Comparison of ENCODE assay signal across 1 cellular context in the genomic region with DNA sequence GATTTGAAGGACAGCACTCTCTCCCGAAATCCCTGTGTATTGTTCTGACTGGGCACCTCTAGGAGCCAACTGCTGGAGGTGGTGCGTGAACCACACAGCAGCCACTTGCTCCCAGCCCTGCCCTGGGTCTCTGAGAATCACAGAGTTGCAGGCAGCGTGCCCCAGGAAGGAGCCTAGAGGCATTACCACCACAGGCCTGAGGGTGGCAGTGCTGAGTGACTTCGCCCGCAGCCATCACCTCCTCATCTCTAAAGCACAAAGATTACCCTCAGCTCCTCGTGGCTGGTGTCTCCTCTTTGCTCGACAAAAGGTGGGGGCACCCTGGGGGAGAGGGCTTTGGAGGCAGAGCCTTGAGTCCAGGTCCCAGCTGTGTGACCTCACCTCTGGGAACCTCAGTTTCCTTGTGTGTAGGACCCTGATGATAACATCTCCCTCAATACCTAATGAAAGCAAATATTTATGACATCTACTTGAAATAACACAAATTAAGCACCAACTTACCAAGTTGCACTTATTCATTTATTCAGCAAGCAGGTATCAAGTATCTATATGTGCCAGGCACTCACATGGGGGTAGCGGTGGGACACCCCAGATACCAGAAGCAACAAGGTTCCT.
TF ChIP-seq lines count a peak whose summit lies in the region.

No MANE protein-coding gene starts in this region.

TF ChIP-seq in HepG2, 621 proteins besides CTCF, POLR2A, EP300 and RAD21 (continued from another document and continues in another):
- TF ChIP-seq, protein P1, sequence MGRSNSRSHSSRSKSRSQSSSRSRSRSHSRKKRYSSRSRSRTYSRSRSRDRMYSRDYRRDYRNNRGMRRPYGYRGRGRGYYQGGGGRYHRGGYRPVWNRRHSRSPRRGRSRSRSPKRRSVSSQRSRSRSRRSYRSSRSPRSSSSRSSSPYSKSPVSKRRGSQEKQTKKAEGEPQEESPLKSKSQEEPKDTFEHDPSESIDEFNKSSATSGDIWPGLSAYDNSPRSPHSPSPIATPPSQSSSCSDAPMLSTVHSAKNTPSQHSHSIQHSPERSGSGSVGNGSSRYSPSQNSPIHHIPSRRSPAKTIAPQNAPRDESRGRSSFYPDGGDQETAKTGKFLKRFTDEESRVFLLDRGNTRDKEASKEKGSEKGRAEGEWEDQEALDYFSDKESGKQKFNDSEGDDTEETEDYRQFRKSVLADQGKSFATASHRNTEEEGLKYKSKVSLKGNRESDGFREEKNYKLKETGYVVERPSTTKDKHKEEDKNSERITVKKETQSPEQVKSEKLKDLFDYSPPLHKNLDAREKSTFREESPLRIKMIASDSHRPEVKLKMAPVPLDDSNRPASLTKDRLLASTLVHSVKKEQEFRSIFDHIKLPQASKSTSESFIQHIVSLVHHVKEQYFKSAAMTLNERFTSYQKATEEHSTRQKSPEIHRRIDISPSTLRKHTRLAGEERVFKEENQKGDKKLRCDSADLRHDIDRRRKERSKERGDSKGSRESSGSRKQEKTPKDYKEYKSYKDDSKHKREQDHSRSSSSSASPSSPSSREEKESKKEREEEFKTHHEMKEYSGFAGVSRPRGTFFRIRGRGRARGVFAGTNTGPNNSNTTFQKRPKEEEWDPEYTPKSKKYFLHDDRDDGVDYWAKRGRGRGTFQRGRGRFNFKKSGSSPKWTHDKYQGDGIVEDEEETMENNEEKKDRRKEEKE (IDR thresholded peaks at IDR 0.05), result no peak
- TF ChIP-seq HOXA7 (CRISPR knock-in tag; IDR thresholded peaks at IDR 0.05) (no peak), ZNF644 (CRISPR knock-in tag; IDR thresholded peaks at IDR 0.05; ENCODE audit: low read depth) (no peak), SRSF4 (IDR thresholded peaks at IDR 0.05; ENCODE audit: low read depth, low read length, poor library complexity, severe bottlenecking) (no peak), POLR2AphosphoS2 (IDR thresholded peaks at IDR 0.05; ENCODE audit: low read depth, low read length) (no peak), ZNF441 (CRISPR knock-in tag; IDR thresholded peaks at IDR 0.05; ENCODE audit: borderline replicate concordance) (no peak), ASH2L (IDR thresholded peaks at IDR 0.05; ENCODE audit: insufficient read length, low read depth, low read length) (no peak), MED8 (CRISPR knock-in tag; IDR thresholded peaks at IDR 0.05; ENCODE audit: insufficient replicate concordance) (no peak), ZNF652 (CRISPR knock-in tag; IDR thresholded peaks at IDR 0.05; ENCODE audit: borderline replicate concordance, low read depth) (no peak), NRL (CRISPR knock-in tag; IDR thresholded peaks at IDR 0.05; ENCODE audit: borderline replicate concordance) (peak; percentile 50; the same call in 1 of the 2 replicates), NR3C1 (CRISPR knock-in tag; IDR thresholded peaks at IDR 0.05) (no peak), MIER2 (CRISPR knock-in tag; IDR thresholded peaks at IDR 0.05) (peak; percentile 44; the same call in 1 of the 2 replicates), ZNF790 (CRISPR knock-in tag; IDR thresholded peaks at IDR 0.05; ENCODE audit: borderline replicate concordance) (no peak), ZNF552 (CRISPR knock-in tag; IDR thresholded peaks at IDR 0.05; ENCODE audit: borderline replicate concordance) (no peak), MAFK (conservative IDR thresholded peaks at IDR 0.05 in 1 of 2, IDR thresholded peaks at IDR 0.05 in 1 of 2; ENCODE audit: low read length in 2 of 2) (no peak), STAG1 (CRISPR knock-in tag; IDR thresholded peaks at IDR 0.05) (peak; percentile 65), ZNF720 (CRISPR knock-in tag; IDR thresholded peaks at IDR 0.05) (no peak), XRCC5 (optimal IDR thresholded peaks at IDR 0.05; ENCODE audit: low read length) (peak; percentile 60), SMC3 (IDR thresholded peaks at IDR 0.05; ENCODE audit: low read length) (peak; percentile 52), ZNF768 (CRISPR knock-in tag; IDR thresholded peaks at IDR 0.05) (0 out of 2 replicates have a peak, but pooled peaks have one; percentile 24), WIZ (CRISPR knock-in tag; IDR thresholded peaks at IDR 0.05) (no peak), ZNF230 (CRISPR knock-in tag; IDR thresholded peaks at IDR 0.05) (no peak)
- TF ChIP-seq, protein P2, sequence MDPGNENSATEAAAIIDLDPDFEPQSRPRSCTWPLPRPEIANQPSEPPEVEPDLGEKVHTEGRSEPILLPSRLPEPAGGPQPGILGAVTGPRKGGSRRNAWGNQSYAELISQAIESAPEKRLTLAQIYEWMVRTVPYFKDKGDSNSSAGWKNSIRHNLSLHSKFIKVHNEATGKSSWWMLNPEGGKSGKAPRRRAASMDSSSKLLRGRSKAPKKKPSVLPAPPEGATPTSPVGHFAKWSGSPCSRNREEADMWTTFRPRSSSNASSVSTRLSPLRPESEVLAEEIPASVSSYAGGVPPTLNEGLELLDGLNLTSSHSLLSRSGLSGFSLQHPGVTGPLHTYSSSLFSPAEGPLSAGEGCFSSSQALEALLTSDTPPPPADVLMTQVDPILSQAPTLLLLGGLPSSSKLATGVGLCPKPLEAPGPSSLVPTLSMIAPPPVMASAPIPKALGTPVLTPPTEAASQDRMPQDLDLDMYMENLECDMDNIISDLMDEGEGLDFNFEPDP (CRISPR knock-in tag; conservative IDR thresholded peaks at IDR 0.05), result no peak
- TF ChIP-seq, protein P3, sequence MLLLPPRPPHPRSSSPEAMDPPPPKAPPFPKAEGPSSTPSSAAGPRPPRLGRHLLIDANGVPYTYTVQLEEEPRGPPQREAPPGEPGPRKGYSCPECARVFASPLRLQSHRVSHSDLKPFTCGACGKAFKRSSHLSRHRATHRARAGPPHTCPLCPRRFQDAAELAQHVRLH (CRISPR knock-in tag; IDR thresholded peaks at IDR 0.05; ENCODE audit: borderline replicate concordance, low read depth), result no peak
- TF ChIP-seq, protein P4, sequence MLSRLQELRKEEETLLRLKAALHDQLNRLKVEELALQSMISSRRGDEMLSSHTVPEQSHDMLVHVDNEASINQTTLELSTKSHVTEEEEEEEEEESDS (CRISPR knock-in tag; IDR thresholded peaks at IDR 0.05; ENCODE audit: borderline replicate concordance), result no peak
- TF ChIP-seq, protein P5, sequence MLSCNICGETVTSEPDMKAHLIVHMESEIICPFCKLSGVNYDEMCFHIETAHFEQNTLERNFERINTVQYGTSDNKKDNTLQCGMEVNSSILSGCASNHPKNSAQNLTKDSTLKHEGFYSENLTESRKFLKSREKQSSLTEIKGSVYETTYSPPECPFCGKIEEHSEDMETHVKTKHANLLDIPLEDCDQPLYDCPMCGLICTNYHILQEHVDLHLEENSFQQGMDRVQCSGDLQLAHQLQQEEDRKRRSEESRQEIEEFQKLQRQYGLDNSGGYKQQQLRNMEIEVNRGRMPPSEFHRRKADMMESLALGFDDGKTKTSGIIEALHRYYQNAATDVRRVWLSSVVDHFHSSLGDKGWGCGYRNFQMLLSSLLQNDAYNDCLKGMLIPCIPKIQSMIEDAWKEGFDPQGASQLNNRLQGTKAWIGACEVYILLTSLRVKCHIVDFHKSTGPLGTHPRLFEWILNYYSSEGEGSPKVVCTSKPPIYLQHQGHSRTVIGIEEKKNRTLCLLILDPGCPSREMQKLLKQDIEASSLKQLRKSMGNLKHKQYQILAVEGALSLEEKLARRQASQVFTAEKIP (CRISPR knock-in tag; IDR thresholded peaks at IDR 0.05; ENCODE audit: borderline replicate concordance), result no peak
- TF ChIP-seq, protein P6, sequence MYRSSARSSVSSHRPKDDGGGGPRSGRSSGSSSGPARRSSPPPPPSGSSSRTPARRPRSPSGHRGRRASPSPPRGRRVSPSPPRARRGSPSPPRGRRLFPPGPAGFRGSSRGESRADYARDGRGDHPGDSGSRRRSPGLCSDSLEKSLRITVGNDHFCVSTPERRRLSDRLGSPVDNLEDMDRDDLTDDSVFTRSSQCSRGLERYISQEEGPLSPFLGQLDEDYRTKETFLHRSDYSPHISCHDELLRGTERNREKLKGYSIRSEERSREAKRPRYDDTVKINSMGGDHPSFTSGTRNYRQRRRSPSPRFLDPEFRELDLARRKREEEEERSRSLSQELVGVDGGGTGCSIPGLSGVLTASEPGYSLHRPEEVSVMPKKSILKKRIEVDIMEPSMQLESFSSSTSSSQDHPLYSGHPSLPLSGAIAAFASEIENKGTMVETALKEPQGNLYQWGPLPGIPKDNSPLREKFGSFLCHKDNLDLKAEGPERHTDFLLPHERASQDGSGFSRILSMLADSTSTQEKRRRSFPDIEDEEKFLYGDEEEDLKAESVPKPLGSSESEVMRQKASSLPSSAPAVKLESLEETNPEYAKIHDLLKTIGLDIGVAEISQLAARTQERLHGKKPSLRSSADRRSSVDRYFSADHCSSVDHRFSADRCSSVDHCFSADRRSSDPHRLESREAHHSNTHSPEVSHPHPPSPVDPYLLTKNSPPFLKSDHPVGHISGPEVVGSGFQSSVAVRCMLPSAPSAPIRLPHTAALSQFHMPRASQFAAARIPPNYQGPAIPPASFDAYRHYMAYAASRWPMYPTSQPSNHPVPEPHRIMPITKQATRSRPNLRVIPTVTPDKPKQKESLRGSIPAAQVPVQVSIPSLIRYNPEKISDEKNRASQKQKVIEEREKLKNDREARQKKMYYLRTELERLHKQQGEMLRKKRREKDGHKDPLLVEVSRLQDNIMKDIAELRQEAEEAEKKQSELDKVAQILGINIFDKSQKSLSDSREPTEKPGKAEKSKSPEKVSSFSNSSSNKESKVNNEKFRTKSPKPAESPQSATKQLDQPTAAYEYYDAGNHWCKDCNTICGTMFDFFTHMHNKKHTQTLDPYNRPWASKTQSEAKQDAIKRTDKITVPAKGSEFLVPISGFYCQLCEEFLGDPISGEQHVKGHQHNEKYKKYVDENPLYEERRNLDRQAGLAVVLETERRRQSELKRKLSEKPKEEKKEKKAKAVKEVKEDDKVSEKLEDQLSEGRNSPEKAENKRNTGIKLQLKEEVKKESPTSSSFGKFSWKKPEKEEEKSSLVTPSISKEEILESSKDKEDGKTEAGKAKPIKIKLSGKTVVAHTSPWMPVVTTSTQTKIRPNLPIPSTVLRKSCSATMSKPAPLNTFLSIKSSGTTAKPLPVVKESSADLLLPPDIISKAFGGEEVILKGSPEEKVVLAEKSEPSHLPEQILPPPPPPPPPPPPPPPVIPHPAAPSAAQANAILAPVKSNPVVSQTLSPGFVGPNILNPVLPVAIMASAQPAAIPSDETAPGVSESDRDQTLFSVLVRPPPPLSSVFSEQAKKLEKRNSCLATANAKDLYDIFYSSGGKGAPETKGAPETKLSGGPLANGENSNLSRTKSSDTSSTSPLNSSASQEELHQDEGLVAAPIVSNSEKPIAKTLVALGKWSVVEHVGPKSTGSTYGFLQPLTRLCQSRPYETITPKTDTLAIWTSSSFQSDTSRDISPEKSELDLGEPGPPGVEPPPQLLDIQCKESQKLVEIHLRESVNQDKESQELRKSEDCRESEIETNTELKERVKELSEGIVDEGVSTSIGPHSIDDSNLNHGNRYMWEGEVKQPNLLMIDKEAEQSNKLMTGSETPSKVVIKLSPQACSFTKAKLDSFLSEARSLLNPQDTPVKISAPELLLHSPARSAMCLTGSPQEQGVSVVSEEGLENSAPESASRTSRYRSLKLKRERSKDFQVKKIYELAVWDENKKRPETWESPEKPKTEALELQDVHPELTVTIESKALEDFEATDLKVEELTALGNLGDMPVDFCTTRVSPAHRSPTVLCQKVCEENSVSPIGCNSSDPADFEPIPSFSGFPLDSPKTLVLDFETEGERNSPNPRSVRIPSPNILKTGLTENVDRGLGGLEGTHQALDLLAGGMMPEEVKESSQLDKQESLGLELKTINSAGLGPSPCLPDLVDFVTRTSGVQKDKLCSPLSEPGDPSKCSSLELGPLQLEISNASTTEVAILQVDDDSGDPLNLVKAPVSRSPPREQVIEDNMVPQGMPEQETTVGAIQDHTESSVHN (CRISPR knock-in tag; IDR thresholded peaks at IDR 0.05), result no peak
- TF ChIP-seq, protein P7, sequence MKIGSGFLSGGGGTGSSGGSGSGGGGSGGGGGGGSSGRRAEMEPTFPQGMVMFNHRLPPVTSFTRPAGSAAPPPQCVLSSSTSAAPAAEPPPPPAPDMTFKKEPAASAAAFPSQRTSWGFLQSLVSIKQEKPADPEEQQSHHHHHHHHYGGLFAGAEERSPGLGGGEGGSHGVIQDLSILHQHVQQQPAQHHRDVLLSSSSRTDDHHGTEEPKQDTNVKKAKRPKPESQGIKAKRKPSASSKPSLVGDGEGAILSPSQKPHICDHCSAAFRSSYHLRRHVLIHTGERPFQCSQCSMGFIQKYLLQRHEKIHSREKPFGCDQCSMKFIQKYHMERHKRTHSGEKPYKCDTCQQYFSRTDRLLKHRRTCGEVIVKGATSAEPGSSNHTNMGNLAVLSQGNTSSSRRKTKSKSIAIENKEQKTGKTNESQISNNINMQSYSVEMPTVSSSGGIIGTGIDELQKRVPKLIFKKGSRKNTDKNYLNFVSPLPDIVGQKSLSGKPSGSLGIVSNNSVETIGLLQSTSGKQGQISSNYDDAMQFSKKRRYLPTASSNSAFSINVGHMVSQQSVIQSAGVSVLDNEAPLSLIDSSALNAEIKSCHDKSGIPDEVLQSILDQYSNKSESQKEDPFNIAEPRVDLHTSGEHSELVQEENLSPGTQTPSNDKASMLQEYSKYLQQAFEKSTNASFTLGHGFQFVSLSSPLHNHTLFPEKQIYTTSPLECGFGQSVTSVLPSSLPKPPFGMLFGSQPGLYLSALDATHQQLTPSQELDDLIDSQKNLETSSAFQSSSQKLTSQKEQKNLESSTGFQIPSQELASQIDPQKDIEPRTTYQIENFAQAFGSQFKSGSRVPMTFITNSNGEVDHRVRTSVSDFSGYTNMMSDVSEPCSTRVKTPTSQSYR (CRISPR knock-in tag; IDR thresholded peaks at IDR 0.05; ENCODE audit: borderline replicate concordance), result no peak
- TF ChIP-seq, protein P8, sequence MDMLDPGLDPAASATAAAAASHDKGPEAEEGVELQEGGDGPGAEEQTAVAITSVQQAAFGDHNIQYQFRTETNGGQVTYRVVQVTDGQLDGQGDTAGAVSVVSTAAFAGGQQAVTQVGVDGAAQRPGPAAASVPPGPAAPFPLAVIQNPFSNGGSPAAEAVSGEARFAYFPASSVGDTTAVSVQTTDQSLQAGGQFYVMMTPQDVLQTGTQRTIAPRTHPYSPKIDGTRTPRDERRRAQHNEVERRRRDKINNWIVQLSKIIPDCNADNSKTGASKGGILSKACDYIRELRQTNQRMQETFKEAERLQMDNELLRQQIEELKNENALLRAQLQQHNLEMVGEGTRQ (IDR thresholded peaks at IDR 0.05; ENCODE audit: low read depth, low read length), result no peak
- TF ChIP-seq, protein P8 (CRISPR knock-in tag; IDR thresholded peaks at IDR 0.05; ENCODE audit: borderline replicate concordance), result no peak
- TF ChIP-seq, protein P9, sequence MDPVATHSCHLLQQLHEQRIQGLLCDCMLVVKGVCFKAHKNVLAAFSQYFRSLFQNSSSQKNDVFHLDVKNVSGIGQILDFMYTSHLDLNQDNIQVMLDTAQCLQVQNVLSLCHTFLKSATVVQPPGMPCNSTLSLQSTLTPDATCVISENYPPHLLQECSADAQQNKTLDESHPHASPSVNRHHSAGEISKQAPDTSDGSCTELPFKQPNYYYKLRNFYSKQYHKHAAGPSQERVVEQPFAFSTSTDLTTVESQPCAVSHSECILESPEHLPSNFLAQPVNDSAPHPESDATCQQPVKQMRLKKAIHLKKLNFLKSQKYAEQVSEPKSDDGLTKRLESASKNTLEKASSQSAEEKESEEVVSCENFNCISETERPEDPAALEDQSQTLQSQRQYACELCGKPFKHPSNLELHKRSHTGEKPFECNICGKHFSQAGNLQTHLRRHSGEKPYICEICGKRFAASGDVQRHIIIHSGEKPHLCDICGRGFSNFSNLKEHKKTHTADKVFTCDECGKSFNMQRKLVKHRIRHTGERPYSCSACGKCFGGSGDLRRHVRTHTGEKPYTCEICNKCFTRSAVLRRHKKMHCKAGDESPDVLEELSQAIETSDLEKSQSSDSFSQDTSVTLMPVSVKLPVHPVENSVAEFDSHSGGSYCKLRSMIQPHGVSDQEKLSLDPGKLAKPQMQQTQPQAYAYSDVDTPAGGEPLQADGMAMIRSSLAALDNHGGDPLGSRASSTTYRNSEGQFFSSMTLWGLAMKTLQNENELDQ (CRISPR knock-in tag; IDR thresholded peaks at IDR 0.05; ENCODE audit: borderline replicate concordance), result no peak
